Comparison of ENCODE assay signal across 1 cellular context in the genomic region with DNA sequence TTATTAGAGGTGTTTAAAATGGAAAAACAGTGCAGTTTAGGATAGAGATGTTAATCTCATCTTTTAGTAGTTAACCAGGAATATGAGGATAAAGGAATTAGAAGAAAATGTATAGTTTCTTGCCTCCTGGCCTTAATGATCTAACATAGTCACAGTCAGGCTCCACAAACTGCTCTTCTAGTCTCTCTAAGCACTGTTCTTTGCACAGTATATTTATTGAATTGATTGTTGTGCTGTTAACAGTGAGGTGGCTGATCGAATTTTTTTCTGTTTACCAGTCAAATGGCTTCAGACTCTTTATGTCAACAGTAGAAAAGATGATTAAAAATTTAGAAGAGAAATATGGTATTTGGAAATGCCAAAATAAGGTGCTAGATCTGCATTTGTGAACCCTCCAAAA.
TF ChIP-seq lines count a peak whose summit lies in the region.

No MANE protein-coding gene starts in this region.

TF ChIP-seq in H1, 55 proteins besides CTCF, POLR2A, EP300 and RAD21 (continued from another document):
- no peak for TF ChIP-seq CHD7 (IDR thresholded peaks at IDR 0.05; ENCODE audit: insufficient replicate concordance, low read length)
- TF ChIP-seq TBP (IDR thresholded peaks at IDR 0.05; ENCODE audit: low read depth, low read length), result no peak
- TF ChIP-seq EZH2 (IDR thresholded peaks at IDR 0.05; ENCODE audit: low read depth, low read length, severe bottlenecking), result no peak
- TF ChIP-seq, protein P1, sequence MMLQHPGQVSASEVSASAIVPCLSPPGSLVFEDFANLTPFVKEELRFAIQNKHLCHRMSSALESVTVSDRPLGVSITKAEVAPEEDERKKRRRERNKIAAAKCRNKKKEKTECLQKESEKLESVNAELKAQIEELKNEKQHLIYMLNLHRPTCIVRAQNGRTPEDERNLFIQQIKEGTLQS (IDR thresholded peaks at IDR 0.05; ENCODE audit: insufficient read depth, low read depth, low read length), result no peak
- no peak for TF ChIP-seq JUN (IDR thresholded peaks at IDR 0.05; ENCODE audit: low read depth, low read length)
- no peak for TF ChIP-seq E2F6 (IDR thresholded peaks at IDR 0.05)
- TF ChIP-seq CHD1 (IDR thresholded peaks at IDR 0.05; ENCODE audit: low read depth, low read length), result no peak
- no peak for TF ChIP-seq KDM5A (IDR thresholded peaks at IDR 0.05; ENCODE audit: low read length)
- TF ChIP-seq CBX8 (IDR thresholded peaks at IDR 0.05; ENCODE audit: borderline replicate concordance, low read depth, low read length), result no peak
TF ChIP-seq in H1: peak in this region for 0.
